11 cellular contexts compared by ENCODE assay signal in genomic region chr17:35713069-35713728, GRCh38. TPM values are rescaled to one million over a fixed set of nuclear protein-coding genes. Genes with fewer than 3 reads are reported as not detected.
DNase-seq lines count a peak whose midpoint lies in the region; TF ChIP-seq lines count a peak whose summit lies in the region.
"Had no signal": no experiment of that assay in that cellular context is flagged by ENCODE, and none has a peak within 500 bp of the region (broad histone marks: within the 10 kb centered on the region; RNA-seq: fewer than 3 reads in every experiment).

No MANE protein-coding gene starts in this region.

- H3K4me3 Mint-ChIP-seq in nephron progenitor cell, result no peak overlapping the region

- H3K4me1 ChIP-seq in BE2C, result peaks cover 38% of the 10 kb centered on the region

- no peaks in the 10 kb centered on the region for H3K9me3 Mint-ChIP-seq in nephron progenitor cell

- TF ChIP-seq POLR2A in lower leg skin (IDR thresholded peaks at IDR 0.05), result no peak

- no peaks in the 10 kb centered on the region for H3K27me3 Mint-ChIP-seq in nephron progenitor cell (ENCODE audit: low read depth, poor library complexity)

- H3K4me1 Mint-ChIP-seq in nephron progenitor cell, result peaks cover 23% of the 10 kb centered on the region

- H3K36me3 Mint-ChIP-seq in nephron progenitor cell (ENCODE audit: low read depth), result peaks cover 49% of the 10 kb centered on the region

- H3K4me3 ChIP-seq in BE2C (ENCODE audit: low read depth, low read length) (no peak overlapping the region), fibroblast of the aortic adventitia (ENCODE audit: low read depth, low read length) (no peak overlapping the region), lower leg skin (ENCODE audit: low read depth, poor library complexity, severe bottlenecking) (no peak overlapping the region)
- H3K4me3 ChIP-seq: coronary artery had no signal

- H3K27me3 ChIP-seq in BE2C, result no peaks in the 10 kb centered on the region

- DNase-seq in BE2C, result peak; percentile 44
- peak; percentile 38 for DNase-seq in NCI-H69 (lab: John Stamatoyannopoulos, UW)
- DNase-seq in fibroblast of the aortic adventitia (ENCODE audit: low read depth), result peak; percentile 91
- peak; percentile 24 for DNase-seq in nephron progenitor cell
- DNase-seq in mesenteric fat pad (ENCODE audit: low spot score), result no peak
- DNase-seq in iPS-NIHi11 (ENCODE audit: low spot score), result no peak
- DNase-seq in activated CD4-positive, alpha-beta T cell treated with anti-CD3 and anti-CD28 coated beads for 1 hour, result no peak
- no peak for DNase-seq in lower leg skin (ENCODE audit: low spot score in 2 of 2)
- DNase-seq: mammary epithelial cell, RPMI8226 had no signal

- TF ChIP-seq CTCF in BE2C (IDR thresholded peaks at IDR 0.05; ENCODE audit: low read depth, low read length), result no peak
- TF ChIP-seq CTCF in fibroblast of the aortic adventitia (IDR thresholded peaks at IDR 0.05; ENCODE audit: insufficient read depth, low read length), result no peak
- TF ChIP-seq CTCF in nephron progenitor cell (IDR thresholded peaks at IDR 0.05), result no peak
- no peak for TF ChIP-seq CTCF in lower leg skin (IDR thresholded peaks at IDR 0.05)

- H3K9me3 ChIP-seq in BE2C, result no peaks in the 10 kb centered on the region

- 43 to 45% methylated on average over 7 of the region's 7 CpGs for WGBS in lower leg skin, 2 donors

- no peak overlapping the region for H3K27ac Mint-ChIP-seq in nephron progenitor cell

- intact Hi-C loops in lower leg skin (cut with DNase I; ENCODE audit: low total_unique reads), result no loop called here

- peaks cover 36% of the 10 kb centered on the region for H3K36me3 ChIP-seq in BE2C

RNA-seq across cellular contexts. Expression of gene RASL10B, which starts 18.2 kb away (rescaled TPM):
- polyA plus RNA-seq in BE2C (2012; ENCODE audit: insufficient read depth, insufficient read length, low read depth), result 23.4 TPM
- total RNA-seq in fibroblast of the aortic adventitia (ENCODE audit: low replicate concordance) (1.5 and 3.8 TPM in 2 replicates), mesenteric fat pad (24.3 TPM), lower leg skin (1 to 10 TPM in 3 of 4 donors, under 1 TPM in 1; 0.66 to 2.4 (median 1.5) TPM)

RNA-seq across cellular contexts. Expression of gene GAS2L2, which starts 39.8 kb away (rescaled TPM):
- polyA plus RNA-seq in BE2C (2012; ENCODE audit: insufficient read depth, insufficient read length, low read depth), result 0.17 TPM
- total RNA-seq in fibroblast of the aortic adventitia (ENCODE audit: low replicate concordance) (not detected in 2 replicates), mesenteric fat pad (1.2 TPM), lower leg skin (under 1 TPM in 1 of 4 donors, not detected in 3; 0.93 TPM)

RNA-seq across cellular contexts. Expression of gene C17orf50, which starts 47.5 kb away (rescaled TPM):
- 0.86 TPM for polyA plus RNA-seq in BE2C (2012; ENCODE audit: insufficient read depth, insufficient read length, low read depth)
- total RNA-seq in fibroblast of the aortic adventitia (ENCODE audit: low replicate concordance), result not detected in 2 replicates
- not detected for total RNA-seq in mesenteric fat pad
- total RNA-seq in lower leg skin, result not detected
- total RNA-seq: mammary epithelial cell had no signal
- polyA plus RNA-seq: mammary epithelial cell had no signal

Comparison
In these comparisons a context has a peak if more than half of its experiments do, and no peak if none do; other contexts are left out.
1. DNase-seq: peak in BE2C (single experiment), NCI-H69 (single experiment), fibroblast of the aortic adventitia (single experiment) and nephron progenitor cell (single experiment); none in mesenteric fat pad (single experiment), iPS-NIHi11 (single experiment), activated CD4-positive, alpha-beta T cell treated with anti-CD3 and anti-CD28 coated beads for 1 hour (single experiment) and lower leg skin (0 of 2).